ENCODE assay signal across 14 cellular contexts in the genomic region with DNA sequence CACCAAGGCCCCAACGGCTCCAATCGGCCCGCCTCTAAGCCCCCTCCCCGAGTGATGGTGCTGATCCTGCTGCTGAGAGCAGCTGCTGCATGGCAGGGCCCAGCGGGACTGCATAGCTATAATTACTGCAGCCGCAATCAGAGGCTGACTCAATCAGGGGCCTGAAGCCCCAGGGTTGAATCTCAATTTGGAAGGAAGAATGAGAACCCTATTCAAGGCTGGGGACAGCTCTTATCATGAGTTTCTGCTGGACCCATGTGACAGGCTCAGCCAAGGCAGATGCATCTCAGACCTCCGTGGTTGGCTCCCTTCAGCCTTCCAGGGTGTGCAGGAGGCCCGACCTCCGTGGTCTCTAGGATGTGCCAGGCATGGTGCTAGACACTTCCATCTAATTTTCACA. TPM values are rescaled to one million over a fixed set of nuclear protein-coding genes. Genes with fewer than 3 reads are reported as not detected.
DNase-seq lines count a peak whose midpoint lies in the region; ATAC-seq and TF ChIP-seq lines count a peak whose summit lies in the region.
"Had no signal": no experiment of that assay in that cellular context is flagged by ENCODE, and none has a peak within 500 bp of the region (broad histone marks: within the 10 kb centered on the region; RNA-seq: fewer than 3 reads in every experiment).

No MANE protein-coding gene starts in this region.

- no peaks in the 10 kb centered on the region for H3K27me3 Mint-ChIP-seq in activated naive CD8-positive, alpha-beta T cell treated with anti-CD3 and anti-CD28 coated beads, Interleukin-2, amount 50 U/mL, for 24 hours
- H3K27me3 Mint-ChIP-seq in activated naive CD8-positive, alpha-beta T cell treated with anti-CD3 and anti-CD28 coated beads for 36 hours, result no peaks in the 10 kb centered on the region
- H3K27me3 Mint-ChIP-seq in memory B cell, result no peaks in the 10 kb centered on the region
- no peaks in the 10 kb centered on the region for H3K27me3 Mint-ChIP-seq in activated CD4-positive, alpha-beta memory T cell treated with anti-CD3 and anti-CD28 coated beads for 36 hours

- TF ChIP-seq CTCF in WERI-Rb-1 (IDR thresholded peaks at IDR 0.05; ENCODE audit: low read depth, low read length), result no peak

- H3K4me1 Mint-ChIP-seq in activated naive CD8-positive, alpha-beta T cell treated with anti-CD3 and anti-CD28 coated beads, Interleukin-2, amount 50 U/mL, for 24 hours, result no peaks in the 10 kb centered on the region
- H3K4me1 Mint-ChIP-seq in activated naive CD8-positive, alpha-beta T cell treated with anti-CD3 and anti-CD28 coated beads for 36 hours, result no peaks in the 10 kb centered on the region
- peaks cover 3% of the 10 kb centered on the region for H3K4me1 Mint-ChIP-seq in memory B cell
- no peaks in the 10 kb centered on the region for H3K4me1 Mint-ChIP-seq in activated CD4-positive, alpha-beta memory T cell treated with anti-CD3 and anti-CD28 coated beads for 36 hours (ENCODE audit: low read depth)

- intact Hi-C loops in activated CD4-positive, alpha-beta memory T cell treated with anti-CD3 and anti-CD28 coated beads for 36 hours (cut with micrococcal nuclease), result no loop called here

- H3K36me3 ChIP-seq in WERI-Rb-1, result peaks cover 74% of the 10 kb centered on the region

- H3K27me3 ChIP-seq in WERI-Rb-1 (ENCODE audit: insufficient read depth, low read depth, severe bottlenecking), result no peaks in the 10 kb centered on the region
- H3K27me3 ChIP-seq: BE2C had no signal

- no peaks in the 10 kb centered on the region for H3K9me3 Mint-ChIP-seq in activated naive CD8-positive, alpha-beta T cell treated with anti-CD3 and anti-CD28 coated beads, Interleukin-2, amount 50 U/mL, for 24 hours
- no peaks in the 10 kb centered on the region for H3K9me3 Mint-ChIP-seq in activated naive CD8-positive, alpha-beta T cell treated with anti-CD3 and anti-CD28 coated beads for 36 hours
- H3K9me3 Mint-ChIP-seq in memory B cell, result no peaks in the 10 kb centered on the region
- no peaks in the 10 kb centered on the region for H3K9me3 Mint-ChIP-seq in activated CD4-positive, alpha-beta memory T cell treated with anti-CD3 and anti-CD28 coated beads for 36 hours
- H3K9me3 Mint-ChIP-seq: CD8-positive, alpha-beta T cell had no signal

- H3K4me3 Mint-ChIP-seq in activated naive CD8-positive, alpha-beta T cell treated with anti-CD3 and anti-CD28 coated beads, Interleukin-2, amount 50 U/mL, for 24 hours, result no peak overlapping the region
- no peak overlapping the region for H3K4me3 Mint-ChIP-seq in activated naive CD8-positive, alpha-beta T cell treated with anti-CD3 and anti-CD28 coated beads for 36 hours
- H3K4me3 Mint-ChIP-seq in memory B cell, result no peak overlapping the region
- no peak overlapping the region for H3K4me3 Mint-ChIP-seq in activated CD4-positive, alpha-beta memory T cell treated with anti-CD3 and anti-CD28 coated beads for 36 hours
- H3K4me3 Mint-ChIP-seq: CD8-positive, alpha-beta T cell had no signal

- ATAC-seq in activated naive CD8-positive, alpha-beta T cell treated with anti-CD3 and anti-CD28 coated beads, Interleukin-2, amount 50 U/mL, for 24 hours, result no peak
- ATAC-seq in memory B cell (ENCODE audit: low read depth) (no peak), GM18505 (IDR thresholded peaks at IDR 0.05; ENCODE audit: unreplicated experiment) (no peak)
- ATAC-seq: CD8-positive, alpha-beta T cell; SK-N-SH treated with all-trans-retinoic acid at 6 μM for 48 hours had no signal

- POLR2A ChIA-PET in activated CD4-positive, alpha-beta memory T cell treated with anti-CD3 and anti-CD28 coated beads for 36 hours (lab: Charles Lee), result no interaction called here

- DNase-seq in activated naive CD8-positive, alpha-beta T cell treated with anti-CD3 and anti-CD28 coated beads, Interleukin-2, amount 50 U/mL, for 24 hours, result no peak
- DNase-seq in activated naive CD8-positive, alpha-beta T cell treated with anti-CD3 and anti-CD28 coated beads for 36 hours, result no peak
- DNase-seq in WERI-Rb-1 (no peak), memory B cell (ENCODE audit: low spot score in 2 of 2) (no peak), HT-29 (ENCODE audit: low spot score) (no peak)
- DNase-seq in activated CD4-positive, alpha-beta memory T cell treated with anti-CD3 and anti-CD28 coated beads for 36 hours, result no peak
- DNase-seq: BE2C; CD8-positive, alpha-beta T cell; IMR-90; Kasumi-1; NCI-H345; Right ventricle myocardium superior had no signal

- H3K27ac Mint-ChIP-seq in activated naive CD8-positive, alpha-beta T cell treated with anti-CD3 and anti-CD28 coated beads, Interleukin-2, amount 50 U/mL, for 24 hours, result peak overlapping the region; percentile 14
- H3K27ac Mint-ChIP-seq in activated naive CD8-positive, alpha-beta T cell treated with anti-CD3 and anti-CD28 coated beads for 36 hours, result no peak overlapping the region
- H3K27ac Mint-ChIP-seq in memory B cell, result peak overlapping the region; percentile 16
- no peak overlapping the region for H3K27ac Mint-ChIP-seq in activated CD4-positive, alpha-beta memory T cell treated with anti-CD3 and anti-CD28 coated beads for 36 hours
- H3K27ac Mint-ChIP-seq: CD8-positive, alpha-beta T cell had no signal

- TF ChIP-seq POLR2A in GM18505 (IDR thresholded peaks at IDR 0.05; ENCODE audit: borderline replicate concordance, extremely low read depth, insufficient read depth, insufficient read length), result no peak

- CTCF ChIA-PET in activated CD4-positive, alpha-beta memory T cell treated with anti-CD3 and anti-CD28 coated beads for 36 hours (lab: Charles Lee), result interaction anchor here (0.9 to 6.4 kb wide), 3 partner anchors 13 to 113 kb away, joined by 3 to 163 read pairs (median 3); no protein-coding TSS in a partner anchor

- peaks cover 19% of the 10 kb centered on the region for H3K36me3 Mint-ChIP-seq in activated naive CD8-positive, alpha-beta T cell treated with anti-CD3 and anti-CD28 coated beads, Interleukin-2, amount 50 U/mL, for 24 hours (ENCODE audit: low read depth)
- H3K36me3 Mint-ChIP-seq in activated naive CD8-positive, alpha-beta T cell treated with anti-CD3 and anti-CD28 coated beads for 36 hours, result peaks cover 13% of the 10 kb centered on the region
- peaks cover 1% of the 10 kb centered on the region for H3K36me3 Mint-ChIP-seq in memory B cell
- peaks cover 21% of the 10 kb centered on the region for H3K36me3 Mint-ChIP-seq in activated CD4-positive, alpha-beta memory T cell treated with anti-CD3 and anti-CD28 coated beads for 36 hours

- no peak overlapping the region for H3K4me3 ChIP-seq in WERI-Rb-1 (ENCODE audit: low read depth, low read length)

- H3K9me3 ChIP-seq in WERI-Rb-1 (ENCODE audit: severe bottlenecking), result no peaks in the 10 kb centered on the region
- H3K9me3 ChIP-seq: BE2C had no signal

- H3K27ac ChIP-seq in WERI-Rb-1, result peak overlapping the region; percentile 82

RNA-seq across cellular contexts. Expression of a gene that starts 42.9 kb away (rescaled TPM):
- 100 to 1,000 TPM; 114 to 118 TPM for total RNA-seq in activated naive CD8-positive, alpha-beta T cell treated with anti-CD3 and anti-CD28 coated beads for 36 hours
- total RNA-seq in activated CD4-positive, alpha-beta memory T cell treated with anti-CD3 and anti-CD28 coated beads for 36 hours, result 10 to 100 TPM; 85.7 to 89.5 TPM
- 42.5 and 44.1 TPM in 2 replicates for total RNA-seq in HT-29 (2014; rRNA removed; shearing (Covaris generic))

RNA-seq across cellular contexts. Expression of a gene that starts 46.7 kb away (rescaled TPM):
- 10 to 100 TPM; 42.3 to 47.7 TPM for total RNA-seq in activated naive CD8-positive, alpha-beta T cell treated with anti-CD3 and anti-CD28 coated beads for 36 hours
- 10 to 100 TPM; 38.6 to 38.8 TPM for total RNA-seq in activated CD4-positive, alpha-beta memory T cell treated with anti-CD3 and anti-CD28 coated beads for 36 hours
- 242 and 262 TPM in 2 replicates for total RNA-seq in HT-29 (2014; rRNA removed; shearing (Covaris generic))

Comparison
In these comparisons a context has a peak if more than half of its experiments do, and no peak if none do; other contexts are left out.
1. H3K27ac Mint-ChIP-seq: peak in activated naive CD8-positive, alpha-beta T cell treated with anti-CD3 and anti-CD28 coated beads, Interleukin-2, amount 50 U/mL, for 24 hours (single experiment) and memory B cell (single experiment); none in activated naive CD8-positive, alpha-beta T cell treated with anti-CD3 and anti-CD28 coated beads for 36 hours (single experiment) and activated CD4-positive, alpha-beta memory T cell treated with anti-CD3 and anti-CD28 coated beads for 36 hours (single experiment).